In the genomic region with DNA sequence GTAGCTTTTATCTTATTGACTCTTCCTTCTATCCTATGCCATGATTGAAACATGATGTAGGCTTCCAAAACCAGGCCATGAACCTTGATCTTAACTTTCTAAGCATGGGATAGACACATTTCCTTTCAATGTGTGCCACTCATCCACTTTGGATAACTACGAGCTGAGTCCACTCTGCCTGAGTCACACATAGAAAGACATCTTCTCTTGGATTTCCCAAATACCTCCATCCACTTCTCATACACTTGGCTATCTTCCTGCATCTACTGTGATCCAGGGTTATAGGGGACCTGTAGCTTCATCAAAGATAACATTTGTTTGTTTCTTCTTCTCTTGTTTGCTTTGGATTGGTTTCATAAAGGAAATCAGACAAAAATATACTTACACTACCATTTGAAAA, we compare ENCODE assay signal across 8 cellular contexts. TPM values are rescaled to one million over a fixed set of nuclear protein-coding genes. Genes with fewer than 3 reads are reported as not detected.
"Had no signal": no experiment of that assay in that cellular context is flagged by ENCODE, and none has a peak within 500 bp of the region (broad histone marks: within the 10 kb centered on the region; RNA-seq: fewer than 3 reads in every experiment).

No MANE protein-coding gene starts in this region.

RNA-seq across cellular contexts. Expression of gene PSG5, which starts 44.6 kb away (rescaled TPM):
- total RNA-seq: activated CD8-positive, alpha-beta T cell treated with anti-CD3 and anti-CD28 coated beads, Interleukin-2, amount 10 ng/mL, durations not matched to agents 7 days and 5 days; activated naive CD8-positive, alpha-beta T cell treated with anti-CD3 and anti-CD28 coated beads, Interleukin-2, amount 10 ng/mL, durations not matched to agents 7 days and 5 days; adrenal gland; breast epithelium; chondrocyte; Peyer's patch; WTC11 had no signal
- polyA plus RNA-seq: adrenal gland had no signal

RNA-seq across cellular contexts. Expression of gene PSG2, which starts 59.3 kb away (rescaled TPM):
- total RNA-seq: activated CD8-positive, alpha-beta T cell treated with anti-CD3 and anti-CD28 coated beads, Interleukin-2, amount 10 ng/mL, durations not matched to agents 7 days and 5 days; activated naive CD8-positive, alpha-beta T cell treated with anti-CD3 and anti-CD28 coated beads, Interleukin-2, amount 10 ng/mL, durations not matched to agents 7 days and 5 days; adrenal gland; breast epithelium; chondrocyte; Peyer's patch; SJSA1; WTC11 had no signal
- polyA plus RNA-seq: adrenal gland had no signal
